Comparison of ENCODE assay signal across 8 cellular contexts in genomic region chr12:24561882-24562760, GRCh38.
DNase-seq lines count a peak whose midpoint lies in the region; ATAC-seq, FAIRE-seq and TF ChIP-seq lines count a peak whose summit lies in the region.

No MANE protein-coding gene starts in this region.

- peaks cover 63% of the 10 kb centered on the region for H3K27me3 Mint-ChIP-seq in T-helper 2 cell treated with Interferon-gamma antibody and Interleukin-4, amounts not matched to agents 5 μg/mL and 100 μg/mL, for 36 hours (ENCODE audit: low read depth)

- no peaks in the 10 kb centered on the region for H3K36me3 ChIP-seq in tibial artery

- no peaks in the 10 kb centered on the region for H3K9me3 Mint-ChIP-seq in T-helper 2 cell treated with Interferon-gamma antibody and Interleukin-4, amounts not matched to agents 5 μg/mL and 100 μg/mL, for 36 hours

- TF ChIP-seq CTCF in epithelial cell of proximal tubule (conservative IDR thresholded peaks at IDR 0.05; ENCODE audit: low read depth, low read length) = no peak
- no peak for TF ChIP-seq CTCF in tibial artery (IDR thresholded peaks at IDR 0.05)

- H3K4me3 Mint-ChIP-seq in T-helper 2 cell treated with Interferon-gamma antibody and Interleukin-4, amounts not matched to agents 5 μg/mL and 100 μg/mL, for 36 hours = peak overlapping the region; percentile 80

- intact Hi-C loops in tibial artery (cut with DNase I; ENCODE audit: low total_unique reads) = loop anchor here (10.0 kb wide), 1 partner anchor 67 kb away; no protein-coding TSS in a partner anchor

- H3K4me3 ChIP-seq in epithelial cell of proximal tubule (ENCODE audit: low read depth, low read length) (peak overlapping the region; percentile 66), mononuclear cell (ENCODE audit: low read length) (peak overlapping the region; percentile 44), tibial artery (peak overlapping the region; percentile 69 to 77)

- DNase-seq in Daoy (ENCODE audit: low read depth) (peak; percentile 61), HTR-8/SVneo (ENCODE audit: insufficient read length, low spot score) (peak; percentile 36), epithelial cell of proximal tubule (ENCODE audit: low read depth) (no peak), tibial artery (peak; percentile 75 to 88)
- DNase-seq in T-helper 2 cell treated with Interferon-gamma antibody and Interleukin-4, amounts not matched to agents 5 μg/mL and 100 μg/mL, for 36 hours (ENCODE audit: low spot score) = no peak
- DNase-seq in stimulated activated naive CD4-positive, alpha-beta T cell treated with Interleukin-2 at 50 U/mL for 16 hours (lab: John Stamatoyannopoulos, UW) = no peak

- H3K27ac ChIP-seq in tibial artery = peak overlapping the region; percentile 92 to 93

- H3K27me3 ChIP-seq in mononuclear cell (ENCODE audit: insufficient read depth, low read length) = peaks cover 64% of the 10 kb centered on the region
- H3K27me3 ChIP-seq in tibial artery = no peaks in the 10 kb centered on the region

- H3K9me3 ChIP-seq in mononuclear cell (ENCODE audit: low read depth, low read length) = no peaks in the 10 kb centered on the region
- no peaks in the 10 kb centered on the region for H3K9me3 ChIP-seq in tibial artery

- H3K36me3 Mint-ChIP-seq in T-helper 2 cell treated with Interferon-gamma antibody and Interleukin-4, amounts not matched to agents 5 μg/mL and 100 μg/mL, for 36 hours (ENCODE audit: low read depth) = no peaks in the 10 kb centered on the region

- peaks cover 16% of the 10 kb centered on the region for H3K4me1 Mint-ChIP-seq in T-helper 2 cell treated with Interferon-gamma antibody and Interleukin-4, amounts not matched to agents 5 μg/mL and 100 μg/mL, for 36 hours (ENCODE audit: low read depth)

- no peak for ATAC-seq in GM19328 (IDR thresholded peaks at IDR 0.05; ENCODE audit: unreplicated experiment)

- H3K4me1 ChIP-seq in mononuclear cell (ENCODE audit: insufficient read depth, low read length) (peaks cover 20% of the 10 kb centered on the region), tibial artery (peaks cover 0 to 38% (median 7%) of the 10 kb centered on the region in 4 donors)

- FAIRE-seq in HTR-8/SVneo (lab: Jason Lieb, UNC) = peak; percentile 38

- no peak overlapping the region for H3K27ac Mint-ChIP-seq in T-helper 2 cell treated with Interferon-gamma antibody and Interleukin-4, amounts not matched to agents 5 μg/mL and 100 μg/mL, for 36 hours

Comparison
In these comparisons a context has a peak if more than half of its experiments do, and no peak if none do; other contexts are left out.
1. DNase-seq: peak in Daoy (single experiment), HTR-8/SVneo (single experiment) and tibial artery (2 of 2); none in T-helper 2 cell treated with Interferon-gamma antibody and Interleukin-4, amounts not matched to agents 5 μg/mL and 100 μg/mL, for 36 hours (single experiment), epithelial cell of proximal tubule (single experiment) and stimulated activated naive CD4-positive, alpha-beta T cell treated with Interleukin-2 at 50 U/mL for 16 hours (single experiment).
2. Peak in every context shown above with its lines, with median percentiles within 50 percentile points of each other: H3K4me3 ChIP-seq.